ENCODE assay signal across 8 cellular contexts in the genomic region with DNA sequence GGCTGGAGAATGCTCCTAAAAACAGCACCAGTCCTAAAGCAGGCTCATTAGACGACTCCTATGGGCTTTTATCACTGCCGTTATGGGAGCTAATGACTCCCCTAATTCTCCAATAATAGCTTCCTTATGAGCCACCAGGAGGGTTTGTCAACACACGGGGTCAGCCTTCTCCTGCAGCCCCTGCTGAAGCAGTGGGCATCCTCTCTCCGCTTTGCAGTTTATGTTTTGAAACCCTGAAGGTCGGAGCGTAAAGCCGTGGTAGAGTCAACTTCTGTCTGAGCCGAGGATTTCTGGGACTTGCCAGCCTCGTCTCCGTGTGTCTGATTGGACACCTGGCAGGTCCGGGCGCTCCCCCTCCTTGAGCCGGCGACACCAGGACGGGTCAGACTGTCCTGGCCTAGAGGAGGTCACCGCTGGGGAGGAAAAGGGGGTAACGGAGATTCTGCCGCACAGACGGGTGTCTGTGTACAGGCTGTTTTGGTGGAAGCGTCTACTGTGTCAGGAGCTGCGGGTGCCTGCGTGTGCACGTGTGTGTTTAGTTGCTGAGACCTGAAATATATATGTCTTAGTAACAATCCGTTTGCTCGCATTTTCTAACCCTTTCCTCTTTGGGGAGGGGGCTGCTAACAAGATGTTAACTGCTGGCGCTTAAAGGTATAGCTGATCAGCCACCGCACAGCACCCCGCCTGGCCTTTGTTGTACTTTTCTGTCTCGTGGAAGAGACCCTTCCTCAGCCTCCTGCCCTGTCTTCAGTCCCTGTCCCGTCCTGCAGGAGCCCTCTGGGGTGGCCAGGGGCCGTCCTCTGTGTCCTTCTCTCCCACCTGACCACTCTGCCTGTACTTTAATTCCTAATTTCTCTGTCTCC. TPM values are rescaled to one million over a fixed set of nuclear protein-coding genes. Genes with fewer than 3 reads are reported as not detected.
DNase-seq lines count a peak whose midpoint lies in the region; ATAC-seq, FAIRE-seq and TF ChIP-seq lines count a peak whose summit lies in the region.

No MANE protein-coding gene starts in this region.

- H3K27ac ChIP-seq in duodenal mucosa (ENCODE audit: low read depth, low read length), result no peak overlapping the region

- H3K27me3 Mint-ChIP-seq in naive B cell, result no peaks in the 10 kb centered on the region

- H3K9ac ChIP-seq in NT2/D1 (ENCODE audit: insufficient read length, low read depth) (peak overlapping the region; percentile 74), duodenal mucosa (ENCODE audit: low read depth in 1 of 2, low read length in 2 of 2) (peak overlapping the region; percentile 58 to 66)

- FAIRE-seq in GM19239 (lab: Jason Lieb, UNC), result no peak

- H3K4me3 ChIP-seq in GM06990 (replicated peaks; ENCODE audit: low read depth, low read length) (peak overlapping the region; percentile 76), NT2/D1 (ENCODE audit: insufficient read length, low read depth) (peak overlapping the region; percentile 60), duodenal mucosa (ENCODE audit: low read depth in 1 of 2, low read length in 2 of 2) (peak overlapping the region; percentile 70 to 75)

- H3K9me3 ChIP-seq in NT2/D1 (ENCODE audit: insufficient read depth, low read length), result no peaks in the 10 kb centered on the region
- H3K9me3 ChIP-seq in duodenal mucosa (ENCODE audit: control insufficient read depth in 1 of 2, low read length in 2 of 2), result no peaks in the 10 kb centered on the region

- H3K36me3 ChIP-seq in GM06990 (ENCODE audit: control insufficient read depth, insufficient read depth, low read length) (no peaks in the 10 kb centered on the region), NT2/D1 (ENCODE audit: insufficient read depth, insufficient read length, low read length) (no peaks in the 10 kb centered on the region), duodenal mucosa (ENCODE audit: control insufficient read depth in 1 of 2, insufficient read depth in 2 of 2, low read length in 2 of 2) (no peaks in the 10 kb centered on the region)

- DNase-seq in GM06990 (ENCODE audit: extremely low read depth, insufficient read length), result no peak
- DNase-seq in NT2/D1 (ENCODE audit: low read depth, low spot score), result no peak
- DNase-seq in naive B cell, result no peak
- DNase-seq in HCEC 1CT, result no peak
- DNase-seq in GM19239 (ENCODE audit: insufficient read length, low spot score), result no peak

- H3K4me1 Mint-ChIP-seq in naive B cell, result peaks cover 40 to 47% (median 44%) of the 10 kb centered on the region in 3 donors

- no peaks in the 10 kb centered on the region for H3K9me3 Mint-ChIP-seq in naive B cell

- H3K36me3 Mint-ChIP-seq in naive B cell, result peaks cover 0 to 8% of the 10 kb centered on the region in 2 donors

- H3K27ac Mint-ChIP-seq in naive B cell, result peak overlapping the region; percentile 84 to 96 (median 94)

- H3K4me1 ChIP-seq in NT2/D1 (ENCODE audit: insufficient read depth, insufficient read length) (peaks cover 27% of the 10 kb centered on the region), duodenal mucosa (ENCODE audit: control insufficient read depth in 1 of 2, insufficient read depth in 2 of 2, low read length in 2 of 2) (peaks cover 37 to 38% of the 10 kb centered on the region in 2 donors)

- H3K27me3 ChIP-seq in GM06990 (replicated peaks; ENCODE audit: control insufficient read depth, insufficient read depth, low read length) (no peaks in the 10 kb centered on the region), NT2/D1 (ENCODE audit: insufficient read depth, insufficient read length) (peaks cover 5% of the 10 kb centered on the region), duodenal mucosa (ENCODE audit: control insufficient read depth in 1 of 2, insufficient read depth in 2 of 2, low read length in 2 of 2) (no peaks in the 10 kb centered on the region)

- peak overlapping the region; percentile 88 to 97 (median 94) for H3K4me3 Mint-ChIP-seq in naive B cell

- ATAC-seq in naive B cell (ENCODE audit: low read depth in 2 of 2) (no peak), GM18861 (IDR thresholded peaks at IDR 0.05; ENCODE audit: unreplicated experiment) (no peak), HG03432 (IDR thresholded peaks at IDR 0.05; ENCODE audit: unreplicated experiment) (no peak)

- no peak for TF ChIP-seq CTCF in GM06990 (IDR thresholded peaks at IDR 0.05; ENCODE audit: insufficient read depth, low read length, poor library complexity, severe bottlenecking)

RNA-seq across cellular contexts. Expression of gene KDM4B, which starts 1.9 kb away (rescaled TPM):
- 10 to 100 TPM; 17.9 to 94.1 (median 50.8) TPM for polyA plus RNA-seq in naive B cell (ENCODE audit: low read depth in 6 of 6)
